ENCODE assay signal across 8 cellular contexts in the genomic region with DNA sequence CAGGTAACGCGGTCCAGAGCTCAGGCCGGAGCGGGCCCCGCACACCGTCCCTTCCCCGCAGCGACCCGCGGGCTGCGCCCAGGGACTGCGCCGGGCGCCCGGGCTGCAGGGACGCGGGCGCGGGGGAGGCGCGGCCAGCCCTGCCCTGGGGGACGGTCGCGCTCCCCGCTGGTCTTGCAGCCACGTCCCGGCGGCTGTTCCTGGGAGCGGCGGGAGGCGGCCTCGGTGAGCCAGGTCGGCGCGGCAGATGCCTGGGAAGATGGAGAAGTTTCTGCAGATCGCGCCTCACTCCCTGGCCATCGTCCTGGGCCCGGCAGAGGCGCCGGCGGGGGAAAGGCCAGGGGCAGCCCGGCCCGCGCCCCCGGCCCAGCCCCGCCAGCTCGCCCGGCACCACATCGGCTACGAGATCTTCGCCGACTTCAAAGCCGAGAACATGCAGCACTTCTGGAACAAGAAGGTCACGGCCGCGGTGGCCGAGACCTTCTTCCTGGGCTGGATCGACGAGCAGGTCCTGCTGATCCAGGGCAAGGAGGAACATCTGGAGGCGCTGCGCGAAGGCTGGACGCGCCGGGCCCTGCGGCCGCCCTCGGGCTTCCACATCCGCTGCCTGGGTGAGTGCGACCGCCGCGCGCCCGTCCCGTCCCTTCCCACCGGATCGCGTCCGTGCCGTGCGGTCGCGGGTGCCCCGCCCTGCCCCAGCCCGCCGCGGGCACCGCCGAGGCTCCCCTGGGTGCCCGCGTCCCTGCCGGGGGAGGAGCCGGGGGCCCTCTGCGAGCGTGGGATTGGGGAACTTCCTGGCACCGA.
DNase-seq lines count a peak whose midpoint lies in the region; ATAC-seq and TF ChIP-seq lines count a peak whose summit lies in the region.

No MANE protein-coding gene starts in this region.

- no peak overlapping the region for H2BK12ac ChIP-seq in trophoblast cell (ENCODE audit: low read length)

- peaks cover 7% of the 10 kb centered on the region for H3K27me3 ChIP-seq in trophoblast cell (ENCODE audit: insufficient read depth, low read length)

- H4K91ac ChIP-seq in trophoblast cell (ENCODE audit: low read depth, low read length): no peak overlapping the region

- CTCF ChIA-PET in WTC11 (lab: Charles Lee): no interaction called here

- no peaks in the 10 kb centered on the region for H3K36me3 ChIP-seq in trophoblast cell (ENCODE audit: control insufficient read depth in 1 of 2, insufficient read depth in 2 of 2, low read length in 2 of 2)

- H3K27me3 Mint-ChIP-seq in WTC11 (ENCODE audit: low read depth): peaks cover 70% of the 10 kb centered on the region

- H2AK5ac ChIP-seq in trophoblast cell (ENCODE audit: low read length): no peak overlapping the region

- H3K27ac ChIP-seq in trophoblast cell (ENCODE audit: low read depth, low read length): no peak overlapping the region

- peak overlapping the region; percentile 40 for H4K8ac ChIP-seq in trophoblast cell (ENCODE audit: low read depth, low read length)

- no peak overlapping the region for H2BK5ac ChIP-seq in trophoblast cell (ENCODE audit: low read depth, low read length, poor library complexity)

- no peak overlapping the region for H3K23ac ChIP-seq in trophoblast cell (ENCODE audit: low read length)

- TF ChIP-seq CTCF in WTC11 (IDR thresholded peaks at IDR 0.05): no peak

- H3K18ac ChIP-seq in trophoblast cell (ENCODE audit: low read length): no peak overlapping the region

- peaks cover 2% of the 10 kb centered on the region for H3K9me3 ChIP-seq in trophoblast cell (ENCODE audit: insufficient read depth, low read depth, low read length)

- H3K79me1 ChIP-seq in trophoblast cell (ENCODE audit: low read length): peaks cover 1% of the 10 kb centered on the region

- peaks cover 0 to 16% of the 10 kb centered on the region in 2 experiments for H3K4me1 ChIP-seq in trophoblast cell (ENCODE audit: control insufficient read depth in 1 of 2, insufficient read depth in 2 of 2, low read length in 2 of 2)

- DNase-seq in NCI-H146 (lab: John Stamatoyannopoulos, UW) (peak; percentile 27), NCI-H146 treated with DMSO at 0.1 percent for 48 hours (lab: John Stamatoyannopoulos, UW; ENCODE audit: unreplicated experiment) (no peak), WTC11 (ENCODE audit: low spot score) (peak; percentile 60), Right ventricle myocardium inferior (ENCODE audit: missing footprints) (peak; percentile 77), trophoblast cell (peak; percentile 19 to 62), NCI-H2107 treated with DMSO at 0.1 percent for 48 hours (lab: John Stamatoyannopoulos, UW; ENCODE audit: unreplicated experiment) (no peak)

- intact Hi-C loops in Right ventricle myocardium inferior (cut with DNase I): loop anchor here (1.0 to 5.0 kb wide), 2 partner anchors 13 to 35 kb away; no protein-coding TSS in a partner anchor

- POLR2A ChIA-PET in WTC11 (lab: Charles Lee): no interaction called here

- no peak overlapping the region for H3K9ac ChIP-seq in trophoblast cell (ENCODE audit: low read length)

- H2BK120ac ChIP-seq in trophoblast cell (ENCODE audit: insufficient read depth, low read length, poor library complexity): no peak overlapping the region

- H3K36me3 Mint-ChIP-seq in WTC11: peaks cover 17% of the 10 kb centered on the region

- H3K27ac Mint-ChIP-seq in WTC11: no peak overlapping the region

- H3K4me3 ChIP-seq in trophoblast cell (ENCODE audit: low read depth, low read length): peak overlapping the region; percentile 75

- H3K4ac ChIP-seq in trophoblast cell (ENCODE audit: low read depth, low read length): no peak overlapping the region

- peak overlapping the region; percentile 32 for H2AFZ ChIP-seq in trophoblast cell (ENCODE audit: insufficient read depth, low read length, poor library complexity)

- no peak overlapping the region for H3K14ac ChIP-seq in trophoblast cell (ENCODE audit: low read length)

- H3K9me3 Mint-ChIP-seq in WTC11: peaks cover 24% of the 10 kb centered on the region

- ATAC-seq in WTC11: peak; percentile 54
- ATAC-seq in Right ventricle myocardium inferior: peak; percentile 68
- no peak for ATAC-seq in GM19395 (IDR thresholded peaks at IDR 0.05; ENCODE audit: unreplicated experiment)
- no peak for ATAC-seq in HG03342 (IDR thresholded peaks at IDR 0.05; ENCODE audit: unreplicated experiment)

- H3K4me2 ChIP-seq in trophoblast cell (ENCODE audit: low read length): peak overlapping the region; percentile 98

- no peak overlapping the region for H4K12ac ChIP-seq in trophoblast cell (ENCODE audit: low read depth, low read length)

- no CpG with 5 or more reads among the region's 98 CpGs for WGBS in trophoblast cell (ENCODE audit: extremely low coverage, insufficient coverage, insufficient read length)

- peak overlapping the region; percentile 57 for H3K4me3 Mint-ChIP-seq in WTC11

- peaks cover 36% of the 10 kb centered on the region for H3K4me1 Mint-ChIP-seq in WTC11

- H3K79me2 ChIP-seq in trophoblast cell (ENCODE audit: control insufficient read depth, insufficient read depth, low read length, poor library complexity): no peaks in the 10 kb centered on the region

TF ChIP-seq in WTC11, 78 proteins besides CTCF, POLR2A, EP300 and RAD21 (continues in another document):
- TF ChIP-seq CBFB (CRISPR knock-in tag; IDR thresholded peaks at IDR 0.05; ENCODE audit: low read depth) (no peak), PREB (CRISPR knock-in tag; IDR thresholded peaks at IDR 0.05; ENCODE audit: borderline replicate concordance) (no peak), ZNF263 (CRISPR knock-in tag; IDR thresholded peaks at IDR 0.05; ENCODE audit: low read depth) (0 out of 2 replicates have a peak, but pooled peaks have one; percentile 21), FOXP4 (CRISPR knock-in tag; IDR thresholded peaks at IDR 0.05) (peak; percentile 24; the same call in 1 of the 2 replicates), ZNF425 (CRISPR knock-in tag; conservative IDR thresholded peaks at IDR 0.05) (no peak), KAT7 (CRISPR knock-in tag; IDR thresholded peaks at IDR 0.05; ENCODE audit: borderline replicate concordance) (peak; percentile 33; the same call in 1 of the 2 replicates), ELF4 (CRISPR knock-in tag; IDR thresholded peaks at IDR 0.05; ENCODE audit: low read depth) (no peak)
- TF ChIP-seq, protein P1, sequence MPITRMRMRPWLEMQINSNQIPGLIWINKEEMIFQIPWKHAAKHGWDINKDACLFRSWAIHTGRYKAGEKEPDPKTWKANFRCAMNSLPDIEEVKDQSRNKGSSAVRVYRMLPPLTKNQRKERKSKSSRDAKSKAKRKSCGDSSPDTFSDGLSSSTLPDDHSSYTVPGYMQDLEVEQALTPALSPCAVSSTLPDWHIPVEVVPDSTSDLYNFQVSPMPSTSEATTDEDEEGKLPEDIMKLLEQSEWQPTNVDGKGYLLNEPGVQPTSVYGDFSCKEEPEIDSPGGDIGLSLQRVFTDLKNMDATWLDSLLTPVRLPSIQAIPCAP (CRISPR knock-in tag; IDR thresholded peaks at IDR 0.05): 0 out of 2 replicates have a peak, but pooled peaks have one; percentile 23

Comparison
In these comparisons a context has a peak if more than half of its experiments do, and no peak if none do; other contexts are left out.
1. DNase-seq: peak in NCI-H146 (single experiment), WTC11 (single experiment), Right ventricle myocardium inferior (single experiment) and trophoblast cell (2 of 2); none in NCI-H146 treated with DMSO at 0.1 percent for 48 hours (single experiment) and NCI-H2107 treated with DMSO at 0.1 percent for 48 hours (single experiment).
2. ATAC-seq: peak in WTC11 (single experiment) and Right ventricle myocardium inferior (single experiment); none in GM19395 (single experiment) and HG03342 (single experiment).